ENCODE assay signal across 24 cellular contexts in the genomic region with DNA sequence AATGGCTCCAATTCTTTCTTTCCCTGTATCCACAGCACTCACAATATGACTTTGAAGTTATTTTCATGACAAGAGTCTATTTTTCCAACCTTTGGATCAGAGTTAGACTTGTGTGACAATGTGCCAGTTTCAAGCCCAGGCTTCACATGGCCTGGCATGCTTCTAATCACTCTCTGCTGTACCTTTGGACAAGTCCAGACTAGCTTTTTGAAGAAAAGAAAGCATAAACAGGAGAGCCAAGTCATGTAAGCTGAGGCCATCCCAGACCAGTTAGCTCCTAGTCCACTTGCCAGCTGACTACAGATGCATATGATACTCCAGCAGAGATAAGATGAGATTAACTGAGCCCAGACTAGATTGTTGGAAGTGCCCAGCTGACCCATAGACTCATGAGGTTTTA.
"Had no signal": no experiment of that assay in that cellular context is flagged by ENCODE, and none has a peak within 500 bp of the region (broad histone marks: within the 10 kb centered on the region; RNA-seq: fewer than 3 reads in every experiment).

No MANE protein-coding gene starts in this region.

- H2AFZ ChIP-seq: neural progenitor cell, parathyroid adenoma had no signal

- H3K4me3 ChIP-seq: gastroesophageal sphincter, left ventricle myocardium inferior, lower lobe of right lung, neural progenitor cell, psoas muscle, spleen, tibial artery, upper lobe of right lung, vagina had no signal

- H3K9me3 ChIP-seq: gastroesophageal sphincter, lower lobe of right lung, psoas muscle, tibial artery, upper lobe of right lung, vagina had no signal

- H3K27me3 Mint-ChIP-seq: dendritic cell treated with granulocyte-macrophage colony-stimulating factor and Interleukin-4, amounts not matched to agents 40 ng/mL and 50 ng/mL, for 4 days; natural killer cell treated with Interleukin-12 subunit alpha and Interleukin-12 subunit beta and Interleukin-15 and Interleukin-18, amount 100 ng/mL, for 72 hours; stimulated activated memory B cell treated with anti-CD40 and anti-IgM and Interleukin-4, amounts not matched to agents 10 μg/mL and 1 μg/mL and 100 μg/mL, for 72 hours; stimulated activated naive CD8-positive, alpha-beta T cell treated with anti-CD3 and anti-CD28 coated beads, Interleukin-15, Interleukin-2, amounts not matched to agents 100 ng/mL and 50 ng/mL, for 24 hours had no signal

- H3K27ac ChIP-seq: gastroesophageal sphincter, left ventricle myocardium inferior, lower lobe of right lung, neural progenitor cell, parathyroid adenoma, psoas muscle, spleen, tibial artery, upper lobe of right lung, vagina had no signal

- H3K27ac Mint-ChIP-seq: dendritic cell treated with granulocyte-macrophage colony-stimulating factor and Interleukin-4, amounts not matched to agents 40 ng/mL and 50 ng/mL, for 4 days; natural killer cell treated with Interleukin-12 subunit alpha and Interleukin-12 subunit beta and Interleukin-15 and Interleukin-18, amount 100 ng/mL, for 72 hours; neural progenitor cell; stimulated activated memory B cell treated with anti-CD40 and anti-IgM and Interleukin-4, amounts not matched to agents 10 μg/mL and 1 μg/mL and 100 μg/mL, for 72 hours; stimulated activated naive CD8-positive, alpha-beta T cell treated with anti-CD3 and anti-CD28 coated beads, Interleukin-15, Interleukin-2, amounts not matched to agents 100 ng/mL and 50 ng/mL, for 24 hours had no signal

- H3K79me2 ChIP-seq: parathyroid adenoma had no signal

- H3K4me3 Mint-ChIP-seq: dendritic cell treated with granulocyte-macrophage colony-stimulating factor and Interleukin-4, amounts not matched to agents 40 ng/mL and 50 ng/mL, for 4 days; natural killer cell treated with Interleukin-12 subunit alpha and Interleukin-12 subunit beta and Interleukin-15 and Interleukin-18, amount 100 ng/mL, for 72 hours; neural progenitor cell; stimulated activated memory B cell treated with anti-CD40 and anti-IgM and Interleukin-4, amounts not matched to agents 10 μg/mL and 1 μg/mL and 100 μg/mL, for 72 hours; stimulated activated naive CD8-positive, alpha-beta T cell treated with anti-CD3 and anti-CD28 coated beads, Interleukin-15, Interleukin-2, amounts not matched to agents 100 ng/mL and 50 ng/mL, for 24 hours had no signal

- H3K9ac ChIP-seq: neural progenitor cell, parathyroid adenoma had no signal

- H3K4me1 ChIP-seq: gastroesophageal sphincter, left ventricle myocardium inferior, lower lobe of right lung, neural progenitor cell, parathyroid adenoma, psoas muscle, spleen, tibial artery, upper lobe of right lung, vagina had no signal

- H3K36me3 ChIP-seq: gastroesophageal sphincter, left ventricle myocardium inferior, lower lobe of right lung, neural progenitor cell, spleen, tibial artery, upper lobe of right lung, vagina had no signal

- H3K9me3 Mint-ChIP-seq: neural progenitor cell; stimulated activated memory B cell treated with anti-CD40 and anti-IgM and Interleukin-4, amounts not matched to agents 10 μg/mL and 1 μg/mL and 100 μg/mL, for 72 hours; stimulated activated naive CD8-positive, alpha-beta T cell treated with anti-CD3 and anti-CD28 coated beads, Interleukin-15, Interleukin-2, amounts not matched to agents 100 ng/mL and 50 ng/mL, for 24 hours had no signal

- FAIRE-seq: colon, kidney had no signal

- H3K4me2 ChIP-seq: neural progenitor cell had no signal

- H3K36me3 Mint-ChIP-seq: natural killer cell treated with Interleukin-12 subunit alpha and Interleukin-12 subunit beta and Interleukin-15 and Interleukin-18, amount 100 ng/mL, for 72 hours; neural progenitor cell; stimulated activated memory B cell treated with anti-CD40 and anti-IgM and Interleukin-4, amounts not matched to agents 10 μg/mL and 1 μg/mL and 100 μg/mL, for 72 hours had no signal

- H3K4me1 Mint-ChIP-seq: neural progenitor cell; stimulated activated memory B cell treated with anti-CD40 and anti-IgM and Interleukin-4, amounts not matched to agents 10 μg/mL and 1 μg/mL and 100 μg/mL, for 72 hours had no signal

- H3K27me3 ChIP-seq: gastroesophageal sphincter, neural progenitor cell, spleen, upper lobe of right lung, vagina had no signal

- DNase-seq: glutamatergic neuron; kidney; left cardiac atrium; left ventricle myocardium inferior; lower lobe of right lung; mesenchymal stem cell; midbrain; psoas muscle; retina; spleen; stimulated activated CD4-positive, alpha-beta T cell treated with anti-CD3 and anti-CD28 coated beads, Interleukin-15, amount 100 ng/mL, for 24 hours; stimulated activated CD4-positive, alpha-beta T cell treated with anti-CD3 and anti-CD28 coated beads, Interleukin-1b, Interleukin-23, amount 100 ng/mL, for 48 hours; stimulated activated CD4-positive, alpha-beta T cell treated with anti-CD3 and anti-CD28 coated beads, Interleukin-4, amount 100 ng/mL, for 24 hours; tibial artery; upper lobe of right lung had no signal
